ENCODE assay signal across 10 cellular contexts in the genomic region with DNA sequence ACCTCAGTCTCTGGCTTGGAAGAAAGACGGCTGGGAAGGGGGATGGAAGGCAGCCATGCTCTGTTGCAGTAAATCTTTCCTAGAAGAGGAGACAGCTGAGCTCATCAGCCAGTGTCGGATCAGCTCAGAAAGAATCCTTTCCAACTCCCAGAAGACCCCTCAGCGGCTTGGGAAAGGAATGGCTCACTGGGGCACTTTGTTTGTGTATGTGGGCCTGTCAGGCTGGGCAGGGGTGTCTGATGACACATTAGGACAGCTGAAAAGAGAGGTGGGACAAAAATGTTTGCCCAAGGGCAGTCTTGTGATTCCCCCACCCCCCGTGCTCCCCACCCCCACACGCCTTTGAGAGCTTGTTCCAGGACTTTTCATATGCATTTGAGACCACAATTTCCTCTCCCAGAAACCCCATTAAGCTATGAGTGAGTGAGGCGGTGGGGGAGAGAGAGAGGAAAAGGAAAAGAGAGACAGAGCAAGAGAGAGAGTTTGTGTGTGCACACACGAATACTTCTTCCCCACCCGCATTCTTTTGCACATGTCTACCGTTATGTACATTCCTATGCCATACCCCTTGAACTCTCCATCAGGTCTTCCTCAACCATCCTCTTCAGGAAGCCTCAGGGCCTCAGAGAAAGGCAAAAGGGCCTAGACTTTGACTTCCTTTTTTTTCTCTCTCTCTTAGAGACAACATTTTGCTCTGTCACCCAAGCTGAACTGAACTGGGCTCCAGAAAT.
DNase-seq lines count a peak whose midpoint lies in the region; ATAC-seq and TF ChIP-seq lines count a peak whose summit lies in the region.
"Had no signal": no experiment of that assay in that cellular context is flagged by ENCODE, and none has a peak within 500 bp of the region (broad histone marks: within the 10 kb centered on the region; RNA-seq: fewer than 3 reads in every experiment).

No MANE protein-coding gene starts in this region.

- peaks cover 0 to 11% of the 10 kb centered on the region in 2 donors for H3K4me1 ChIP-seq in naive thymus-derived CD4-positive, alpha-beta T cell (ENCODE audit: control insufficient read depth in 2 of 2, insufficient read depth in 2 of 2, low read length in 2 of 2)

- no peak overlapping the region for H3K4me3 ChIP-seq in naive thymus-derived CD4-positive, alpha-beta T cell (ENCODE audit: low read length)
- H3K4me3 ChIP-seq in MG63 = no peak overlapping the region

- H3K4me1 Mint-ChIP-seq in CD4-positive, alpha-beta T cell (ENCODE audit: low read depth) = peaks cover 23% of the 10 kb centered on the region
- H3K4me1 Mint-ChIP-seq in activated T-helper 17 cell treated with anti-CD3 and anti-CD28 coated beads, Interleukin-2, amount 50 U/mL, for 72 hours = peaks cover 5% of the 10 kb centered on the region
- H3K4me1 Mint-ChIP-seq in naive thymus-derived CD4-positive, alpha-beta T cell = peaks cover 6 to 35% (median 22%) of the 10 kb centered on the region in 7 donors
- H3K4me1 Mint-ChIP-seq in activated CD8-positive, alpha-beta memory T cell treated with anti-CD3 and anti-CD28 coated beads, Interleukin-2, amount 10 ng/mL, durations not matched to agents 7 days and 5 days = peaks cover 5% of the 10 kb centered on the region

- H3K9me3 Mint-ChIP-seq in CD4-positive, alpha-beta T cell = no peaks in the 10 kb centered on the region
- H3K9me3 Mint-ChIP-seq in activated T-helper 17 cell treated with anti-CD3 and anti-CD28 coated beads, Interleukin-2, amount 50 U/mL, for 72 hours = no peaks in the 10 kb centered on the region
- H3K9me3 Mint-ChIP-seq in naive thymus-derived CD4-positive, alpha-beta T cell = peaks cover 0 to 5% (median 0%) of the 10 kb centered on the region in 11 donors
- H3K9me3 Mint-ChIP-seq in activated CD8-positive, alpha-beta memory T cell treated with anti-CD3 and anti-CD28 coated beads, Interleukin-2, amount 10 ng/mL, durations not matched to agents 7 days and 5 days (ENCODE audit: low read depth) = no peaks in the 10 kb centered on the region

- H3K27me3 ChIP-seq in CD4-positive, alpha-beta T cell (ENCODE audit: control insufficient read depth, insufficient read depth, low read length) = no peaks in the 10 kb centered on the region
- H3K27me3 ChIP-seq in naive thymus-derived CD4-positive, alpha-beta T cell (ENCODE audit: control insufficient read depth in 2 of 2, insufficient read depth in 2 of 2, low read length in 2 of 2) = no peaks in the 10 kb centered on the region
- no peaks in the 10 kb centered on the region for H3K27me3 ChIP-seq in MG63

- no peak for ATAC-seq in CD4-positive, alpha-beta T cell (ENCODE audit: poor library complexity)
- no peak for ATAC-seq in activated T-helper 17 cell treated with anti-CD3 and anti-CD28 coated beads, Interleukin-2, amount 50 U/mL, for 72 hours (replicated peaks)
- peak; percentile 28 for ATAC-seq in naive thymus-derived CD4-positive, alpha-beta T cell
- ATAC-seq in activated CD8-positive, alpha-beta memory T cell treated with anti-CD3 and anti-CD28 coated beads, Interleukin-2, amount 10 ng/mL, durations not matched to agents 7 days and 5 days = no peak
- no peak for ATAC-seq in GM19463 (IDR thresholded peaks at IDR 0.05; ENCODE audit: unreplicated experiment)

- CTCF ChIA-PET in CD4-positive, alpha-beta T cell (lab: Charles Lee) = no interaction called here
- CTCF ChIA-PET in naive thymus-derived CD4-positive, alpha-beta T cell (lab: Charles Lee) = no interaction called here
- CTCF ChIA-PET in activated CD8-positive, alpha-beta memory T cell treated with anti-CD3 and anti-CD28 coated beads, Interleukin-2, amount 10 ng/mL, durations not matched to agents 7 days and 5 days (lab: Charles Lee) = no interaction called here

- peak overlapping the region; percentile 19 for H3K27ac Mint-ChIP-seq in CD4-positive, alpha-beta T cell
- peak overlapping the region; percentile 53 for H3K27ac Mint-ChIP-seq in activated T-helper 17 cell treated with anti-CD3 and anti-CD28 coated beads, Interleukin-2, amount 50 U/mL, for 72 hours
- H3K27ac Mint-ChIP-seq in naive thymus-derived CD4-positive, alpha-beta T cell = peak overlapping the region in 7 of 9 donors; percentile 20 to 89 (median 50)
- no peak overlapping the region for H3K27ac Mint-ChIP-seq in activated CD8-positive, alpha-beta memory T cell treated with anti-CD3 and anti-CD28 coated beads, Interleukin-2, amount 10 ng/mL, durations not matched to agents 7 days and 5 days

- no peak for DNase-seq in CD4-positive, alpha-beta T cell
- no peak for DNase-seq in naive thymus-derived CD4-positive, alpha-beta T cell
- DNase-seq in activated CD8-positive, alpha-beta memory T cell treated with anti-CD3 and anti-CD28 coated beads, Interleukin-2, amount 10 ng/mL, durations not matched to agents 7 days and 5 days = no peak
- DNase-seq in NCI-H524 (lab: John Stamatoyannopoulos, UW) = no peak
- DNase-seq in MG63 = no peak
- DNase-seq: kidney, NCI-H1417 had no signal

- intact Hi-C loops in CD4-positive, alpha-beta T cell (cut with DNase I, micrococcal nuclease) = no loop called here
- intact Hi-C loops in naive thymus-derived CD4-positive, alpha-beta T cell (cut with micrococcal nuclease) = loop anchor here in 1 of 2 donors (5.0 kb wide), 1 partner anchor 672 kb away; no protein-coding TSS in a partner anchor

- H3K27ac ChIP-seq in CD4-positive, alpha-beta T cell (ENCODE audit: low read depth, low read length) = no peak overlapping the region
- peak overlapping the region; percentile 37 for H3K27ac ChIP-seq in KOPT-K1 (ENCODE audit: low read depth, low read length, poor library complexity, severe bottlenecking)
- no peak overlapping the region for H3K27ac ChIP-seq in naive thymus-derived CD4-positive, alpha-beta T cell (ENCODE audit: low read depth, low read length)

- no peaks in the 10 kb centered on the region for H3K27me3 Mint-ChIP-seq in CD4-positive, alpha-beta T cell
- H3K27me3 Mint-ChIP-seq in activated T-helper 17 cell treated with anti-CD3 and anti-CD28 coated beads, Interleukin-2, amount 50 U/mL, for 72 hours = no peaks in the 10 kb centered on the region
- H3K27me3 Mint-ChIP-seq in naive thymus-derived CD4-positive, alpha-beta T cell = no peaks in the 10 kb centered on the region
- no peaks in the 10 kb centered on the region for H3K27me3 Mint-ChIP-seq in activated CD8-positive, alpha-beta memory T cell treated with anti-CD3 and anti-CD28 coated beads, Interleukin-2, amount 10 ng/mL, durations not matched to agents 7 days and 5 days

- no peak for TF ChIP-seq CTCF in CD4-positive, alpha-beta T cell (IDR thresholded peaks at IDR 0.05)

- H3K9me3 ChIP-seq in CD4-positive, alpha-beta T cell (ENCODE audit: control insufficient read depth, low read length) = no peaks in the 10 kb centered on the region
- no peaks in the 10 kb centered on the region for H3K9me3 ChIP-seq in KOPT-K1 (ENCODE audit: insufficient read depth, low read length, poor library complexity, severe bottlenecking)
- no peaks in the 10 kb centered on the region for H3K9me3 ChIP-seq in naive thymus-derived CD4-positive, alpha-beta T cell (ENCODE audit: control insufficient read depth in 2 of 3, low read length in 3 of 3)
- H3K9me3 ChIP-seq in MG63 = no peaks in the 10 kb centered on the region

- POLR2A ChIA-PET in CD4-positive, alpha-beta T cell (lab: Charles Lee) = no interaction called here
- POLR2A ChIA-PET in naive thymus-derived CD4-positive, alpha-beta T cell (lab: Charles Lee) = no interaction called here

- no peaks in the 10 kb centered on the region for H3K36me3 Mint-ChIP-seq in CD4-positive, alpha-beta T cell (ENCODE audit: low read depth)
- H3K36me3 Mint-ChIP-seq in activated T-helper 17 cell treated with anti-CD3 and anti-CD28 coated beads, Interleukin-2, amount 50 U/mL, for 72 hours (ENCODE audit: low read depth) = no peaks in the 10 kb centered on the region
- peaks cover 0 to 5% (median 0%) of the 10 kb centered on the region in 5 donors for H3K36me3 Mint-ChIP-seq in naive thymus-derived CD4-positive, alpha-beta T cell
- H3K36me3 Mint-ChIP-seq in activated CD8-positive, alpha-beta memory T cell treated with anti-CD3 and anti-CD28 coated beads, Interleukin-2, amount 10 ng/mL, durations not matched to agents 7 days and 5 days = no peaks in the 10 kb centered on the region

- H3K36me3 ChIP-seq in KOPT-K1 (ENCODE audit: insufficient read depth, low read length) = no peaks in the 10 kb centered on the region
- H3K36me3 ChIP-seq in naive thymus-derived CD4-positive, alpha-beta T cell (ENCODE audit: control insufficient read depth in 2 of 3, insufficient read depth in 3 of 3, low read length in 3 of 3) = no peaks in the 10 kb centered on the region
- no peaks in the 10 kb centered on the region for H3K36me3 ChIP-seq in MG63

- no peak overlapping the region for H3K4me3 Mint-ChIP-seq in CD4-positive, alpha-beta T cell
- no peak overlapping the region for H3K4me3 Mint-ChIP-seq in activated T-helper 17 cell treated with anti-CD3 and anti-CD28 coated beads, Interleukin-2, amount 50 U/mL, for 72 hours
- H3K4me3 Mint-ChIP-seq in naive thymus-derived CD4-positive, alpha-beta T cell = peak overlapping the region in 3 of 10 donors; percentile 33 to 79 (median 46)
- H3K4me3 Mint-ChIP-seq in activated CD8-positive, alpha-beta memory T cell treated with anti-CD3 and anti-CD28 coated beads, Interleukin-2, amount 10 ng/mL, durations not matched to agents 7 days and 5 days = no peak overlapping the region
